ENCODE assay signal across 8 cellular contexts in genomic region chr1:29379438-29380073, GRCh38.
DNase-seq lines count a peak whose midpoint lies in the region; ATAC-seq and TF ChIP-seq lines count a peak whose summit lies in the region.

No MANE protein-coding gene starts in this region.

- H3K4me2 ChIP-seq in OCI-LY1 (ENCODE audit: low read length): no peak overlapping the region

- H3K4me1 ChIP-seq in OCI-LY1 (ENCODE audit: insufficient read depth, low read length, severe bottlenecking): no peaks in the 10 kb centered on the region

- no peaks in the 10 kb centered on the region for H4K20me1 ChIP-seq in OCI-LY1 (ENCODE audit: insufficient read depth, low read length)

- no peaks in the 10 kb centered on the region for H3K9me2 ChIP-seq in OCI-LY1 (ENCODE audit: low read depth, low read length)

- H3K27ac ChIP-seq in OCI-LY1 (ENCODE audit: low read depth, low read length, poor library complexity, severe bottlenecking): no peak overlapping the region

- no peak overlapping the region for H3K9ac ChIP-seq in OCI-LY1 (ENCODE audit: low read length)

- ATAC-seq in HG03520 (IDR thresholded peaks at IDR 0.05; ENCODE audit: unreplicated experiment) (no peak), HG02840 (IDR thresholded peaks at IDR 0.05; ENCODE audit: low FRiP score, unreplicated experiment) (no peak), HG03175 (IDR thresholded peaks at IDR 0.05; ENCODE audit: unreplicated experiment) (no peak)

- peak; percentile 47 for TF ChIP-seq CTCF in AG10803 (conservative IDR thresholded peaks at IDR 0.05; ENCODE audit: low read length)
- TF ChIP-seq CTCF in GM12875 (IDR thresholded peaks at IDR 0.05; ENCODE audit: borderline replicate concordance, insufficient read depth, low read depth, low read length): peak; percentile 50
- TF ChIP-seq CTCF in OCI-LY1 (IDR thresholded peaks at IDR 0.05; ENCODE audit: low read length): peak; percentile 82
- TF ChIP-seq CTCF in foreskin fibroblast (IDR thresholded peaks at IDR 0.05; ENCODE audit: low read depth, low read length): peak; percentile 58

- DNase-seq in AG10803 (ENCODE audit: low read depth) (peak; percentile 8), foreskin fibroblast (peak in 1 of 2 donors; percentile 48), mesenteric fat pad (ENCODE audit: low spot score) (no peak)

- H3K36me3 ChIP-seq in OCI-LY1 (ENCODE audit: insufficient read depth, low read length): no peaks in the 10 kb centered on the region

- no peak overlapping the region for H3K4me3 ChIP-seq in AG10803 (ENCODE audit: low read length)
- H3K4me3 ChIP-seq in GM12875 (ENCODE audit: low read depth, low read length): no peak overlapping the region
- no peak overlapping the region for H3K4me3 ChIP-seq in OCI-LY1 (ENCODE audit: low read depth, low read length, poor library complexity, severe bottlenecking)
- H3K4me3 ChIP-seq in foreskin fibroblast (ENCODE audit: low read depth in 1 of 2, low read length in 2 of 2): no peak overlapping the region

- no peaks in the 10 kb centered on the region for H3K79me2 ChIP-seq in OCI-LY1 (ENCODE audit: insufficient read depth, low read length)

- H2AFZ ChIP-seq in OCI-LY1 (ENCODE audit: low read length): no peak overlapping the region

- no peaks in the 10 kb centered on the region for H3K27me3 ChIP-seq in OCI-LY1 (ENCODE audit: insufficient read depth, low read length)

- no peaks in the 10 kb centered on the region for H3F3A ChIP-seq in OCI-LY1 (ENCODE audit: insufficient read depth, low read length)

- H3K9me3 ChIP-seq in OCI-LY1 (ENCODE audit: low read length): peaks cover 15% of the 10 kb centered on the region; the same call in 1 of the 2 replicates
